In genomic region chr20:63980806-63981728, GRCh38 we compare ENCODE assay signal across 8 cellular contexts. TPM values are rescaled to one million over a fixed set of nuclear protein-coding genes. Genes with fewer than 3 reads are reported as not detected.
DNase-seq lines count a peak whose midpoint lies in the region; ATAC-seq and TF ChIP-seq lines count a peak whose summit lies in the region.

Gene PRPF6 (plus strand): TSS chr20:63981132. CDS start chr20:63981246, 114 bp downstream.

- peak; percentile 90 for TF ChIP-seq CTCF in GM13977 (IDR thresholded peaks at IDR 0.05; ENCODE audit: extremely low read depth, insufficient read depth, missing control alignments)
- TF ChIP-seq CTCF in vagina (IDR thresholded peaks at IDR 0.05) = peak; percentile 42 to 73 (median 66)

- TF ChIP-seq POLR2A in vagina (IDR thresholded peaks at IDR 0.05) = peak in 1 of 2 donors; percentile 14

- peaks cover 0 to 22% of the 10 kb centered on the region in 2 donors for H3K36me3 ChIP-seq in vagina

- H3K4me3 ChIP-seq in right cardiac atrium (ENCODE audit: low read length) (peak within 1 kb of the TSS; percentile 74), vagina (peak within 1 kb of the TSS; percentile 70 to 92)

- intact Hi-C loops in right cardiac atrium (cut with DNase I) (no loop called here), vagina (cut with DNase I) (no loop called here)

- H3K9me3 ChIP-seq in right cardiac atrium (ENCODE audit: control insufficient read depth, low read length) (no peaks in the 10 kb centered on the region), vagina (no peaks in the 10 kb centered on the region)

- H3K27me3 ChIP-seq in right cardiac atrium (ENCODE audit: control insufficient read depth, insufficient read depth) = no peaks in the 10 kb centered on the region
- H3K27me3 ChIP-seq in vagina = no peaks in the 10 kb centered on the region

- peak within 1 kb of the TSS; percentile 67 for H3K27ac ChIP-seq in right cardiac atrium (ENCODE audit: low read length)
- H3K27ac ChIP-seq in vagina = peak within 1 kb of the TSS; percentile 57

- in situ Hi-C loops in GM13977 (cut with MboI; ENCODE audit: low pct_unique_long_range_greater_than_20kb, low sequenced_read_pairs, unreplicated experiment) = no loop called here

- H3K4me1 ChIP-seq in right cardiac atrium (ENCODE audit: control insufficient read depth, insufficient read depth, low read length) (peaks cover 6% of the 10 kb centered on the region), vagina (peaks cover 49% of the 10 kb centered on the region)

- 1% methylated on average over 75 of the region's 75 CpGs for WGBS in right cardiac atrium

- ATAC-seq in HG02885 (IDR thresholded peaks at IDR 0.05; ENCODE audit: poor library complexity, unreplicated experiment) (peak; percentile 64), right cardiac atrium (peak; percentile 92 to 93)

- DNase-seq in GM13977 (ENCODE audit: low spot score) = peak; percentile 99
- DNase-seq in NCI-H187 (lab: John Stamatoyannopoulos, UW) = peak; percentile 91 to 99
- peak; percentile 88 to 98 (median 90) for DNase-seq in T-helper 2 cell
- peak; percentile 52 to 97 (median 90) for DNase-seq in anterior cingulate cortex (lab: John Stamatoyannopoulos, UW)
- DNase-seq in right cardiac atrium = peak; percentile 96 to 98 (median 98)
- DNase-seq in putamen (ENCODE audit: low spot score) = peak; percentile 95
- DNase-seq in vagina (ENCODE audit: extremely low spot score in 2 of 2) = no peak

RNA-seq across cellular contexts. Expression of gene PRPF6, which starts in this region (rescaled TPM):
- total RNA-seq in right cardiac atrium (10 to 100 TPM; 42.5 to 44.7 (median 43.5) TPM), vagina (50.6 TPM)
- 29.6 TPM for polyA plus RNA-seq in right cardiac atrium

Comparison
In these comparisons a context has a peak if more than half of its experiments do, and no peak if none do; other contexts are left out.
1. DNase-seq: peak in GM13977 (single experiment), NCI-H187 (2 of 2), T-helper 2 cell (5 of 5), anterior cingulate cortex (58 of 58), right cardiac atrium (3 of 3) and putamen (single experiment); none in vagina (0 of 2).